13 cellular contexts compared by ENCODE assay signal in the genomic region with DNA sequence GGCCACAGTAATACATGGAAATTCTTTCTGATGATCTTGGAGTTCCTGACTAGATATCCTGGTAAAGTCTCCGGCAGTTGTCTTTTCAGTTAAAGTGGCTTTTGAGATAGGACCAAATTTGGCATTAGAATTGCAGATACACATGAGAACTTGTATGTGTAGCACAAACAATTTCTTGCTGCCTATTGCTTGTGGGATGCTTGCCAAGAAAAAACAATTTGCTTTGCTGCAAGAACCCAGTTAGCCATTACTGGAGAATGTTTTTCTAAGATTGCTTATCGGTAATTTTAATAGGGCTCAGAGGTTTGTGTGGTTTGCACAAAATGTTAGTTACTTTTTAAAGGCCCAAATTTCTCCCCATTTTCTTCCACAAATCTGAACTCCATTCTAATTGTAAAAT.
A peak's percentile ranks its signal among the peaks of the same experiment; 100 is the strongest.
DNase-seq lines count a peak whose midpoint lies in the region; ATAC-seq, FAIRE-seq and TF ChIP-seq lines count a peak whose summit lies in the region.
"Had no signal": no experiment of that assay in that cellular context is flagged by ENCODE, and none has a peak within 500 bp of the region (broad histone marks: within the 10 kb centered on the region; RNA-seq: fewer than 3 reads in every experiment).

No MANE protein-coding gene starts in this region.

- H3K9me3 ChIP-seq in pancreas = no peaks in the 10 kb centered on the region

- H3K27ac ChIP-seq in pancreas = peak overlapping the region in 1 of 4 donors; percentile 7

- no peak for TF ChIP-seq CTCF in pancreas (IDR thresholded peaks at IDR 0.05)

- FAIRE-seq in endometrium (lab: Jason Lieb, UNC) (peak; percentile 84), pancreas (lab: Jason Lieb, UNC) (no peak), GM19239 (lab: Jason Lieb, UNC) (no peak)
- FAIRE-seq: TTC549 had no signal

- peaks cover 11 to 15% (median 12%) of the 10 kb centered on the region in 3 donors for H3K4me1 ChIP-seq in pancreas

- H3K27me3 ChIP-seq in pancreas = no peaks in the 10 kb centered on the region
- H3K27me3 ChIP-seq: dorsolateral prefrontal cortex had no signal

- DNase-seq in DMS79 (lab: John Stamatoyannopoulos, UW) (peak; percentile 51), NCI-H226 (peak; percentile 49), pancreas (no peak), midbrain (lab: John Stamatoyannopoulos, UW) (no peak), GM19239 (ENCODE audit: insufficient read length, low spot score) (no peak)
- DNase-seq: activated T-cell treated with anti-CD3 and anti-CD28 coated beads, Interleukin-2, amount 50 U/mL, for 72 hours; DMS53; dorsolateral prefrontal cortex; stimulated activated CD4-positive, alpha-beta T cell treated with anti-CD3 and anti-CD28 coated beads, Interleukin-4, amount 100 ng/mL, for 4 hours had no signal

- no peak overlapping the region for H3K4me3 ChIP-seq in pancreas
- H3K4me3 ChIP-seq: dorsolateral prefrontal cortex had no signal

- peak in 3 of 4 donors; percentile 50 to 74 (median 67) for ATAC-seq in pancreas
- no peak for ATAC-seq in HG03139 (IDR thresholded peaks at IDR 0.05; ENCODE audit: unreplicated experiment)
- ATAC-seq in GM18519 (IDR thresholded peaks at IDR 0.05; ENCODE audit: low FRiP score, unreplicated experiment) = no peak
- ATAC-seq: activated T-cell treated with anti-CD3 and anti-CD28 coated beads, Interleukin-2, amount 50 U/mL, for 72 hours had no signal

- 1 to 5% methylated on average over 2 of the region's 2 CpGs for WGBS in pancreas, 2 donors

- no peaks in the 10 kb centered on the region for H3K36me3 ChIP-seq in pancreas

- intact Hi-C loops in pancreas (cut with DNase I) = no loop called here

Comparison
In these comparisons a context has a peak if more than half of its experiments do, and no peak if none do; other contexts are left out.
1. DNase-seq: peak in DMS79 (single experiment) and NCI-H226 (single experiment); none in pancreas (0 of 6), midbrain (single experiment) and GM19239 (single experiment).
2. ATAC-seq: peak in pancreas (3 of 4); none in HG03139 (single experiment) and GM18519 (single experiment).